Comparison of ENCODE assay signal across 1 cellular context in genomic region chr19:43533546-43534304, GRCh38.
A peak's percentile ranks its signal among the peaks of the same experiment; 100 is the strongest.
TF ChIP-seq lines count a peak whose summit lies in the region.

No MANE protein-coding gene starts in this region.

TF ChIP-seq in K562, 482 proteins besides CTCF, POLR2A, EP300 and RAD21 (continued from another document):
- TF ChIP-seq ZEB2 (IDR thresholded peaks at IDR 0.05) (no peak), HNRNPUL1 (IDR thresholded peaks at IDR 0.05; ENCODE audit: low read length) (no peak), BRD9 (IDR thresholded peaks at IDR 0.05; ENCODE audit: low read depth, partially characterized antibody) (no peak), ZNF24 (IDR thresholded peaks at IDR 0.05) (0 out of 2 replicates have a peak, but pooled peaks have one; percentile 4), PHTF2 (CRISPR knock-in tag; IDR thresholded peaks at IDR 0.05) (no peak), MTF1 (CRISPR knock-in tag; IDR thresholded peaks at IDR 0.05; ENCODE audit: borderline replicate concordance) (no peak), POLR3G (IDR thresholded peaks at IDR 0.05; ENCODE audit: extremely low read depth, insufficient read length, insufficient replicate concordance) (no peak), LCOR (CRISPR knock-in tag; IDR thresholded peaks at IDR 0.05) (no peak), GATAD2B (IDR thresholded peaks at IDR 0.05; ENCODE audit: borderline replicate concordance) (no peak), ZNF134 (CRISPR knock-in tag; conservative IDR thresholded peaks at IDR 0.05) (no peak), RFX5 (IDR thresholded peaks at IDR 0.05; ENCODE audit: low read depth, low read length) (no peak), ZNF589 (CRISPR knock-in tag; IDR thresholded peaks at IDR 0.05; ENCODE audit: low read depth) (no peak), NFIC (IDR thresholded peaks at IDR 0.05) (peak; percentile 57), NRF1 (conservative IDR thresholded peaks at IDR 0.05 in 1 of 2, IDR thresholded peaks at IDR 0.05 in 1 of 2) (peak; percentile 91 to 93), L3MBTL2 (IDR thresholded peaks at IDR 0.05) (no peak), KLF1 (tag; IDR thresholded peaks at IDR 0.05) (0 out of 2 replicates have a peak, but pooled peaks have one; percentile 7), NFE2 (IDR thresholded peaks at IDR 0.05; ENCODE audit: low read depth) (no peak), ZNF217 (CRISPR knock-in tag; IDR thresholded peaks at IDR 0.05) (no peak), ZNF232 (CRISPR knock-in tag; IDR thresholded peaks at IDR 0.05) (no peak), ZBTB1 (CRISPR knock-in tag; IDR thresholded peaks at IDR 0.05; ENCODE audit: borderline replicate concordance, low read depth) (0 out of 2 replicates have a peak, but pooled peaks have one; percentile 53), ZNF239 (CRISPR knock-in tag; IDR thresholded peaks at IDR 0.05) (no peak), ATF2 (CRISPR knock-in tag; IDR thresholded peaks at IDR 0.05) (no peak), ELF2 (CRISPR knock-in tag; IDR thresholded peaks at IDR 0.05) (no peak), ZSCAN32 (CRISPR knock-in tag; IDR thresholded peaks at IDR 0.05) (no peak), CHCHD3 (CRISPR knock-in tag; IDR thresholded peaks at IDR 0.05) (no peak), SMARCB1 (IDR thresholded peaks at IDR 0.05; ENCODE audit: insufficient read length, low read depth) (no peak), TCF7L2 (IDR thresholded peaks at IDR 0.05; ENCODE audit: low read depth, low read length) (no peak), HMGXB4 (CRISPR knock-in tag; IDR thresholded peaks at IDR 0.05) (no peak), SAP30 (IDR thresholded peaks at IDR 0.05; ENCODE audit: borderline replicate concordance, insufficient read depth, low read depth, low read length, poor library complexity, severe bottlenecking) (no peak), VEZF1 (CRISPR knock-in tag; IDR thresholded peaks at IDR 0.05) (peak; percentile 47), PYGO2 (tag; IDR thresholded peaks at IDR 0.05) (no peak), SRSF1 (IDR thresholded peaks at IDR 0.05; ENCODE audit: low read depth, low read length) (no peak), SLC30A9 (CRISPR knock-in tag; IDR thresholded peaks at IDR 0.05) (no peak), HDAC2 (IDR thresholded peaks at IDR 0.05) (peak; percentile 15; the same call in 1 of the 2 replicates), MAFF (IDR thresholded peaks at IDR 0.05; ENCODE audit: low read length) (no peak)
- TF ChIP-seq, protein P1, sequence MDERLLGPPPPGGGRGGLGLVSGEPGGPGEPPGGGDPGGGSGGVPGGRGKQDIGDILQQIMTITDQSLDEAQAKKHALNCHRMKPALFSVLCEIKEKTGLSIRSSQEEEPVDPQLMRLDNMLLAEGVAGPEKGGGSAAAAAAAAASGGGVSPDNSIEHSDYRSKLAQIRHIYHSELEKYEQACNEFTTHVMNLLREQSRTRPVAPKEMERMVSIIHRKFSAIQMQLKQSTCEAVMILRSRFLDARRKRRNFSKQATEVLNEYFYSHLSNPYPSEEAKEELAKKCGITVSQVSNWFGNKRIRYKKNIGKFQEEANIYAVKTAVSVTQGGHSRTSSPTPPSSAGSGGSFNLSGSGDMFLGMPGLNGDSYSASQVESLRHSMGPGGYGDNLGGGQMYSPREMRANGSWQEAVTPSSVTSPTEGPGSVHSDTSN (CRISPR knock-in tag; IDR thresholded peaks at IDR 0.05; ENCODE audit: low read depth) = no peak
- TF ChIP-seq, protein P1 (tag; conservative IDR thresholded peaks at IDR 0.05; ENCODE audit: low read depth) = peak; percentile 61
- TF ChIP-seq, protein P2, sequence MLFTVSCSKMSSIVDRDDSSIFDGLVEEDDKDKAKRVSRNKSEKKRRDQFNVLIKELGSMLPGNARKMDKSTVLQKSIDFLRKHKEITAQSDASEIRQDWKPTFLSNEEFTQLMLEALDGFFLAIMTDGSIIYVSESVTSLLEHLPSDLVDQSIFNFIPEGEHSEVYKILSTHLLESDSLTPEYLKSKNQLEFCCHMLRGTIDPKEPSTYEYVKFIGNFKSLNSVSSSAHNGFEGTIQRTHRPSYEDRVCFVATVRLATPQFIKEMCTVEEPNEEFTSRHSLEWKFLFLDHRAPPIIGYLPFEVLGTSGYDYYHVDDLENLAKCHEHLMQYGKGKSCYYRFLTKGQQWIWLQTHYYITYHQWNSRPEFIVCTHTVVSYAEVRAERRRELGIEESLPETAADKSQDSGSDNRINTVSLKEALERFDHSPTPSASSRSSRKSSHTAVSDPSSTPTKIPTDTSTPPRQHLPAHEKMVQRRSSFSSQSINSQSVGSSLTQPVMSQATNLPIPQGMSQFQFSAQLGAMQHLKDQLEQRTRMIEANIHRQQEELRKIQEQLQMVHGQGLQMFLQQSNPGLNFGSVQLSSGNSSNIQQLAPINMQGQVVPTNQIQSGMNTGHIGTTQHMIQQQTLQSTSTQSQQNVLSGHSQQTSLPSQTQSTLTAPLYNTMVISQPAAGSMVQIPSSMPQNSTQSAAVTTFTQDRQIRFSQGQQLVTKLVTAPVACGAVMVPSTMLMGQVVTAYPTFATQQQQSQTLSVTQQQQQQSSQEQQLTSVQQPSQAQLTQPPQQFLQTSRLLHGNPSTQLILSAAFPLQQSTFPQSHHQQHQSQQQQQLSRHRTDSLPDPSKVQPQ (CRISPR knock-in tag; IDR thresholded peaks at IDR 0.05; ENCODE audit: borderline replicate concordance) = no peak
- TF ChIP-seq, protein P3, sequence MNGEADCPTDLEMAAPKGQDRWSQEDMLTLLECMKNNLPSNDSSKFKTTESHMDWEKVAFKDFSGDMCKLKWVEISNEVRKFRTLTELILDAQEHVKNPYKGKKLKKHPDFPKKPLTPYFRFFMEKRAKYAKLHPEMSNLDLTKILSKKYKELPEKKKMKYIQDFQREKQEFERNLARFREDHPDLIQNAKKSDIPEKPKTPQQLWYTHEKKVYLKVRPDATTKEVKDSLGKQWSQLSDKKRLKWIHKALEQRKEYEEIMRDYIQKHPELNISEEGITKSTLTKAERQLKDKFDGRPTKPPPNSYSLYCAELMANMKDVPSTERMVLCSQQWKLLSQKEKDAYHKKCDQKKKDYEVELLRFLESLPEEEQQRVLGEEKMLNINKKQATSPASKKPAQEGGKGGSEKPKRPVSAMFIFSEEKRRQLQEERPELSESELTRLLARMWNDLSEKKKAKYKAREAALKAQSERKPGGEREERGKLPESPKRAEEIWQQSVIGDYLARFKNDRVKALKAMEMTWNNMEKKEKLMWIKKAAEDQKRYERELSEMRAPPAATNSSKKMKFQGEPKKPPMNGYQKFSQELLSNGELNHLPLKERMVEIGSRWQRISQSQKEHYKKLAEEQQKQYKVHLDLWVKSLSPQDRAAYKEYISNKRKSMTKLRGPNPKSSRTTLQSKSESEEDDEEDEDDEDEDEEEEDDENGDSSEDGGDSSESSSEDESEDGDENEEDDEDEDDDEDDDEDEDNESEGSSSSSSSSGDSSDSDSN (IDR thresholded peaks at IDR 0.05; ENCODE audit: borderline replicate concordance in 1 of 2, low read depth in 2 of 2, low read length in 2 of 2) = no peak
- TF ChIP-seq, protein P4, sequence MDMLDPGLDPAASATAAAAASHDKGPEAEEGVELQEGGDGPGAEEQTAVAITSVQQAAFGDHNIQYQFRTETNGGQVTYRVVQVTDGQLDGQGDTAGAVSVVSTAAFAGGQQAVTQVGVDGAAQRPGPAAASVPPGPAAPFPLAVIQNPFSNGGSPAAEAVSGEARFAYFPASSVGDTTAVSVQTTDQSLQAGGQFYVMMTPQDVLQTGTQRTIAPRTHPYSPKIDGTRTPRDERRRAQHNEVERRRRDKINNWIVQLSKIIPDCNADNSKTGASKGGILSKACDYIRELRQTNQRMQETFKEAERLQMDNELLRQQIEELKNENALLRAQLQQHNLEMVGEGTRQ (CRISPR knock-in tag; IDR thresholded peaks at IDR 0.05) = no peak
